3 cellular contexts compared by ENCODE assay signal in genomic region chr7:54987772-54988171, GRCh38.
TF ChIP-seq lines count a peak whose summit lies in the region.

No MANE protein-coding gene starts in this region.

TF ChIP-seq in A549, 52 proteins besides CTCF, POLR2A, EP300 and RAD21:
- 0 out of 2 replicates have a peak, but pooled peaks have one; percentile 24 for TF ChIP-seq PBX3 (IDR thresholded peaks at IDR 0.05)
- no peak for TF ChIP-seq PHF8 (IDR thresholded peaks at IDR 0.05; ENCODE audit: borderline replicate concordance, low read depth)
- no peak for TF ChIP-seq RFX5 (IDR thresholded peaks at IDR 0.05)
- peak; percentile 38; the same call in 1 of the 2 replicates for TF ChIP-seq JUNB (IDR thresholded peaks at IDR 0.05)
- TF ChIP-seq ESRRA (IDR thresholded peaks at IDR 0.05; ENCODE audit: borderline replicate concordance, low read length), result peak; percentile 95
- peak in 1 of 2 experiments; percentile 38; a peak in 2 of 4 replicates for TF ChIP-seq CEBPB (IDR thresholded peaks at IDR 0.05)
- TF ChIP-seq HEYL (CRISPR knock-in tag; IDR thresholded peaks at IDR 0.05), result no peak
- TF ChIP-seq HDAC2 (IDR thresholded peaks at IDR 0.05), result no peak
- no peak for TF ChIP-seq FOSL2 (IDR thresholded peaks at IDR 0.05)
- TF ChIP-seq FOSL2 (CRISPR knock-in tag; IDR thresholded peaks at IDR 0.05), result peak; percentile 36; the same call in 1 of the 2 replicates
- TF ChIP-seq, protein P1, sequence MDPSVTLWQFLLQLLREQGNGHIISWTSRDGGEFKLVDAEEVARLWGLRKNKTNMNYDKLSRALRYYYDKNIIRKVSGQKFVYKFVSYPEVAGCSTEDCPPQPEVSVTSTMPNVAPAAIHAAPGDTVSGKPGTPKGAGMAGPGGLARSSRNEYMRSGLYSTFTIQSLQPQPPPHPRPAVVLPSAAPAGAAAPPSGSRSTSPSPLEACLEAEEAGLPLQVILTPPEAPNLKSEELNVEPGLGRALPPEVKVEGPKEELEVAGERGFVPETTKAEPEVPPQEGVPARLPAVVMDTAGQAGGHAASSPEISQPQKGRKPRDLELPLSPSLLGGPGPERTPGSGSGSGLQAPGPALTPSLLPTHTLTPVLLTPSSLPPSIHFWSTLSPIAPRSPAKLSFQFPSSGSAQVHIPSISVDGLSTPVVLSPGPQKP (IDR thresholded peaks at IDR 0.05; ENCODE audit: low read depth, low read length), result no peak
- peak; percentile 60 for TF ChIP-seq MAX (IDR thresholded peaks at IDR 0.05)
- no peak for TF ChIP-seq ZSCAN20 (CRISPR knock-in tag; IDR thresholded peaks at IDR 0.05)
- TF ChIP-seq RCOR1 (IDR thresholded peaks at IDR 0.05; ENCODE audit: low read depth, low read length), result no peak
- TF ChIP-seq GATA3 (IDR thresholded peaks at IDR 0.05; ENCODE audit: borderline replicate concordance), result peak; percentile 93

TF ChIP-seq in HepG2, 621 proteins besides CTCF, POLR2A, EP300 and RAD21 (continued from another document and continues in another):
- no peak for TF ChIP-seq ZBTB49 (CRISPR knock-in tag; IDR thresholded peaks at IDR 0.05; ENCODE audit: borderline replicate concordance)
- peak; percentile 61; the same call in 1 of the 2 replicates for TF ChIP-seq DPF2 (CRISPR knock-in tag; IDR thresholded peaks at IDR 0.05; ENCODE audit: borderline replicate concordance, low read depth)
- no peak for TF ChIP-seq SAP130 (CRISPR knock-in tag; IDR thresholded peaks at IDR 0.05; ENCODE audit: low read depth)
- TF ChIP-seq EHMT2 (IDR thresholded peaks at IDR 0.05; ENCODE audit: borderline replicate concordance, low read depth, low read length), result no peak
- TF ChIP-seq STAT5B (CRISPR knock-in tag; IDR thresholded peaks at IDR 0.05), result no peak
- TF ChIP-seq, protein P2, sequence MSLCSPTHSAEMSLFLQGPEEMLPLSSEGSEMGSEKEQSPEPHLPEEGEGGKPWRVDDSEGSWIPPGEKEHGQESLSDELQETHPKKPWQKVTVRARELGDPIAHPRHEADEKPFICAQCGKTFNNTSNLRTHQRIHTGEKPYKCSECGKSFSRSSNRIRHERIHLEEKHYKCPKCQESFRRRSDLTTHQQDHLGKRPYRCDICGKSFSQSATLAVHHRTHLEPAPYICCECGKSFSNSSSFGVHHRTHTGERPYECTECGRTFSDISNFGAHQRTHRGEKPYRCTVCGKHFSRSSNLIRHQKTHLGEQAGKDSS (CRISPR knock-in tag; IDR thresholded peaks at IDR 0.05; ENCODE audit: borderline replicate concordance, low read depth), result no peak
- no peak for TF ChIP-seq ZNF710 (CRISPR knock-in tag; IDR thresholded peaks at IDR 0.05; ENCODE audit: borderline replicate concordance)
- TF ChIP-seq, protein P3, sequence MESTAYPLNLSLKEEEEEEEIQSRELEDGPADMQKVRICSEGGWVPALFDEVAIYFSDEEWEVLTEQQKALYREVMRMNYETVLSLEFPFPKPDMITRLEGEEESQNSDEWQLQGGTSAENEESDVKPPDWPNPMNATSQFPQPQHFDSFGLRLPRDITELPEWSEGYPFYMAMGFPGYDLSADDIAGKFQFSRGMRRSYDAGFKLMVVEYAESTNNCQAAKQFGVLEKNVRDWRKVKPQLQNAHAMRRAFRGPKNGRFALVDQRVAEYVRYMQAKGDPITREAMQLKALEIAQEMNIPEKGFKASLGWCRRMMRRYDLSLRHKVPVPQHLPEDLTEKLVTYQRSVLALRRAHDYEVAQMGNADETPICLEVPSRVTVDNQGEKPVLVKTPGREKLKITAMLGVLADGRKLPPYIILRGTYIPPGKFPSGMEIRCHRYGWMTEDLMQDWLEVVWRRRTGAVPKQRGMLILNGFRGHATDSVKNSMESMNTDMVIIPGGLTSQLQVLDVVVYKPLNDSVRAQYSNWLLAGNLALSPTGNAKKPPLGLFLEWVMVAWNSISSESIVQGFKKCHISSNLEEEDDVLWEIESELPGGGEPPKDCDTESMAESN (CRISPR knock-in tag; conservative IDR thresholded peaks at IDR 0.05), result no peak
- TF ChIP-seq FOXO1 (CRISPR knock-in tag; IDR thresholded peaks at IDR 0.05), result peak; percentile 56; the same call in 1 of the 2 replicates
- TF ChIP-seq ZNF619 (CRISPR knock-in tag; IDR thresholded peaks at IDR 0.05), result no peak
- no peak for TF ChIP-seq NFYB (CRISPR knock-in tag; IDR thresholded peaks at IDR 0.05)
- TF ChIP-seq TOE1 (CRISPR knock-in tag; IDR thresholded peaks at IDR 0.05), result no peak
- no peak for TF ChIP-seq PCBP1 (IDR thresholded peaks at IDR 0.05; ENCODE audit: borderline replicate concordance, low read depth, low read length)
- no peak for TF ChIP-seq IRF1 (CRISPR knock-in tag; IDR thresholded peaks at IDR 0.05; ENCODE audit: low read depth)
- peak; percentile 61 for TF ChIP-seq NR2F6 (IDR thresholded peaks at IDR 0.05)
- peak; percentile 24; the same call in 1 of the 2 replicates for TF ChIP-seq NR2F6 (CRISPR knock-in tag; IDR thresholded peaks at IDR 0.05)
- no peak for TF ChIP-seq KLF9 (CRISPR knock-in tag; IDR thresholded peaks at IDR 0.05; ENCODE audit: low read depth)
- TF ChIP-seq MLLT10 (CRISPR knock-in tag; IDR thresholded peaks at IDR 0.05), result no peak
- no peak for TF ChIP-seq PAF1 (CRISPR knock-in tag; IDR thresholded peaks at IDR 0.05)

TF ChIP-seq in SK-N-SH, 30 proteins besides CTCF, POLR2A, EP300 and RAD21 (continued from another document):
- TF ChIP-seq, protein P4, sequence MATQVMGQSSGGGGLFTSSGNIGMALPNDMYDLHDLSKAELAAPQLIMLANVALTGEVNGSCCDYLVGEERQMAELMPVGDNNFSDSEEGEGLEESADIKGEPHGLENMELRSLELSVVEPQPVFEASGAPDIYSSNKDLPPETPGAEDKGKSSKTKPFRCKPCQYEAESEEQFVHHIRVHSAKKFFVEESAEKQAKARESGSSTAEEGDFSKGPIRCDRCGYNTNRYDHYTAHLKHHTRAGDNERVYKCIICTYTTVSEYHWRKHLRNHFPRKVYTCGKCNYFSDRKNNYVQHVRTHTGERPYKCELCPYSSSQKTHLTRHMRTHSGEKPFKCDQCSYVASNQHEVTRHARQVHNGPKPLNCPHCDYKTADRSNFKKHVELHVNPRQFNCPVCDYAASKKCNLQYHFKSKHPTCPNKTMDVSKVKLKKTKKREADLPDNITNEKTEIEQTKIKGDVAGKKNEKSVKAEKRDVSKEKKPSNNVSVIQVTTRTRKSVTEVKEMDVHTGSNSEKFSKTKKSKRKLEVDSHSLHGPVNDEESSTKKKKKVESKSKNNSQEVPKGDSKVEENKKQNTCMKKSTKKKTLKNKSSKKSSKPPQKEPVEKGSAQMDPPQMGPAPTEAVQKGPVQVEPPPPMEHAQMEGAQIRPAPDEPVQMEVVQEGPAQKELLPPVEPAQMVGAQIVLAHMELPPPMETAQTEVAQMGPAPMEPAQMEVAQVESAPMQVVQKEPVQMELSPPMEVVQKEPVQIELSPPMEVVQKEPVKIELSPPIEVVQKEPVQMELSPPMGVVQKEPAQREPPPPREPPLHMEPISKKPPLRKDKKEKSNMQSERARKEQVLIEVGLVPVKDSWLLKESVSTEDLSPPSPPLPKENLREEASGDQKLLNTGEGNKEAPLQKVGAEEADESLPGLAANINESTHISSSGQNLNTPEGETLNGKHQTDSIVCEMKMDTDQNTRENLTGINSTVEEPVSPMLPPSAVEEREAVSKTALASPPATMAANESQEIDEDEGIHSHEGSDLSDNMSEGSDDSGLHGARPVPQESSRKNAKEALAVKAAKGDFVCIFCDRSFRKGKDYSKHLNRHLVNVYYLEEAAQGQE (IDR thresholded peaks at IDR 0.05; ENCODE audit: low read depth, low read length), result no peak
- no peak for TF ChIP-seq SIN3A (IDR thresholded peaks at IDR 0.05; ENCODE audit: borderline replicate concordance, low read depth, low read length)
- TF ChIP-seq GABPA (IDR thresholded peaks at IDR 0.05; ENCODE audit: low read depth), result no peak
- no peak for TF ChIP-seq POLR2AphosphoS5 (IDR thresholded peaks at IDR 0.05; ENCODE audit: low read depth, low read length)
- TF ChIP-seq MXI1 (IDR thresholded peaks at IDR 0.05; ENCODE audit: low read depth, low read length), result no peak
- no peak for TF ChIP-seq TAF1 (IDR thresholded peaks at IDR 0.05; ENCODE audit: borderline replicate concordance, low read depth, low read length)
- TF ChIP-seq, protein P5, sequence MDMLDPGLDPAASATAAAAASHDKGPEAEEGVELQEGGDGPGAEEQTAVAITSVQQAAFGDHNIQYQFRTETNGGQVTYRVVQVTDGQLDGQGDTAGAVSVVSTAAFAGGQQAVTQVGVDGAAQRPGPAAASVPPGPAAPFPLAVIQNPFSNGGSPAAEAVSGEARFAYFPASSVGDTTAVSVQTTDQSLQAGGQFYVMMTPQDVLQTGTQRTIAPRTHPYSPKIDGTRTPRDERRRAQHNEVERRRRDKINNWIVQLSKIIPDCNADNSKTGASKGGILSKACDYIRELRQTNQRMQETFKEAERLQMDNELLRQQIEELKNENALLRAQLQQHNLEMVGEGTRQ (IDR thresholded peaks at IDR 0.05; ENCODE audit: borderline replicate concordance, low read depth, low read length), result no peak
- no peak for TF ChIP-seq ZBTB33 (IDR thresholded peaks at IDR 0.05; ENCODE audit: borderline replicate concordance, low read depth)
- TF ChIP-seq MEF2A (IDR thresholded peaks at IDR 0.05; ENCODE audit: borderline replicate concordance, low read depth), result no peak
- TF ChIP-seq NFIC (IDR thresholded peaks at IDR 0.05; ENCODE audit: borderline replicate concordance), result no peak
- TF ChIP-seq RFX5 (IDR thresholded peaks at IDR 0.05; ENCODE audit: low read length), result no peak
- TF ChIP-seq EZH2phosphoT487 (IDR thresholded peaks at IDR 0.05; ENCODE audit: borderline replicate concordance, low read depth), result no peak
TF ChIP-seq in SK-N-SH: peak in this region for 0.
